In genomic region chr14:23120405-23121251, GRCh38 we compare ENCODE assay signal across 8 cellular contexts. TPM values are rescaled to one million over a fixed set of nuclear protein-coding genes. Genes with fewer than 3 reads are reported as not detected.
A peak's percentile ranks its signal among the peaks of the same experiment; 100 is the strongest.
DNase-seq lines count a peak whose midpoint lies in the region; ATAC-seq and TF ChIP-seq lines count a peak whose summit lies in the region.

No MANE protein-coding gene starts in this region.

- peak; percentile 71 for ATAC-seq in GM18517 (IDR thresholded peaks at IDR 0.05; ENCODE audit: unreplicated experiment)
- ATAC-seq in HG03175 (IDR thresholded peaks at IDR 0.05; ENCODE audit: unreplicated experiment), result peak; percentile 73

- H3K9me3 ChIP-seq in WERI-Rb-1 (ENCODE audit: severe bottlenecking), result no peaks in the 10 kb centered on the region
- no peaks in the 10 kb centered on the region for H3K9me3 ChIP-seq in spleen

- H3K36me3 ChIP-seq in WERI-Rb-1 (no peaks in the 10 kb centered on the region), spleen (no peaks in the 10 kb centered on the region)

- peaks cover 9% of the 10 kb centered on the region for H3K27me3 ChIP-seq in WERI-Rb-1 (ENCODE audit: insufficient read depth, low read depth, severe bottlenecking)
- no peaks in the 10 kb centered on the region for H3K27me3 ChIP-seq in spleen (replicated peaks in 1 of 7)

- intact Hi-C loops in spleen (cut with DNase I; ENCODE audit: low total_unique reads), result loop anchor here (2.0 to 10.0 kb wide), 2 partner anchors 66 to 174 kb away; no protein-coding TSS in a partner anchor

- H3K27ac ChIP-seq in WERI-Rb-1 (no peak overlapping the region), spleen (peak overlapping the region; percentile 70 to 89 (median 78))

- no peak overlapping the region for H3K4me3 ChIP-seq in WERI-Rb-1 (ENCODE audit: low read depth, low read length)
- H3K4me3 ChIP-seq in spleen, result peak overlapping the region in 1 of 8 donors; percentile 36

- TF ChIP-seq CTCF in WERI-Rb-1 (IDR thresholded peaks at IDR 0.05; ENCODE audit: low read depth, low read length) (peak; percentile 98), spleen (IDR thresholded peaks at IDR 0.05 in 8 of 11, conservative IDR thresholded peaks at IDR 0.05 in 3 of 11) (peak; percentile 97 to 100 (median 99))

- H3K4me1 ChIP-seq in spleen, result peaks cover 16 to 70% (median 44%) of the 10 kb centered on the region in 6 donors

- no peak for TF ChIP-seq POLR2A in spleen (IDR thresholded peaks at IDR 0.05)

- DNase-seq in A172 (ENCODE audit: low spot score), result peak; percentile 56
- DNase-seq in NCI-H2227 treated with DMSO at 0.1 percent for 48 hours (lab: John Stamatoyannopoulos, UW), result peak; percentile 83
- DNase-seq in WERI-Rb-1, result peak; percentile 90
- peak; percentile 65 for DNase-seq in brain pericyte (ENCODE audit: low read depth, low spot score)
- DNase-seq in iPS-NIHi11 (ENCODE audit: low spot score), result peak; percentile 94
- peak; percentile 95 for DNase-seq in spleen

- WGBS in spleen, 5 donors, result 9 to 16% (median 12%) methylated on average over 9 of the region's 9 CpGs

RNA-seq across cellular contexts. Expression of gene CEBPE, which starts 1.6 kb away (rescaled TPM):
- 0.96 TPM in 1 of 2 replicates, not detected in the other for total RNA-seq in A172 (2014; rRNA removed; shearing (Covaris generic))
- 1 to 10 TPM in 4 of 7 donors, under 1 TPM in 3; 0.64 to 9.6 (median 1.6) TPM for total RNA-seq in spleen
- 1 to 10 TPM; 1.2 to 3.5 (median 1.3) TPM for polyA plus RNA-seq in spleen

RNA-seq across cellular contexts. Expression of gene CIROP, which starts 15.8 kb away (rescaled TPM):
- not detected in 2 replicates for total RNA-seq in A172 (2014; rRNA removed; shearing (Covaris generic))
- total RNA-seq in spleen, result not detected
- not detected for polyA plus RNA-seq in spleen

RNA-seq across cellular contexts. Expression of gene C14orf119, which starts 25.3 kb away (rescaled TPM):
- 23.0 and 34.5 TPM in 2 replicates for total RNA-seq in A172 (2014; rRNA removed; shearing (Covaris generic))
- 10 to 100 TPM; 34.3 to 43.2 (median 37.8) TPM for total RNA-seq in spleen
- polyA plus RNA-seq in spleen, result 10 to 100 TPM; 28.0 to 47.0 (median 40.2) TPM

RNA-seq across cellular contexts. Expression of gene ACIN1, which starts 25.7 kb away (rescaled TPM):
- 53.6 and 58.8 TPM in 2 replicates for total RNA-seq in A172 (2014; rRNA removed; shearing (Covaris generic))
- 100 to 1,000 TPM; 148 to 228 (median 211) TPM for total RNA-seq in spleen
- polyA plus RNA-seq in spleen, result 100 to 1,000 TPM in 2 of 3 donors, 10 to 100 TPM in 1; 59.2 to 126 (median 119) TPM
